10 cellular contexts compared by ENCODE assay signal in genomic region chrX:155028749-155029360, GRCh38. TPM values are rescaled to one million over a fixed set of nuclear protein-coding genes. Genes with fewer than 3 reads are reported as not detected.
DNase-seq lines count a peak whose midpoint lies in the region; ATAC-seq and TF ChIP-seq lines count a peak whose summit lies in the region.
"Had no signal": no experiment of that assay in that cellular context is flagged by ENCODE, and none has a peak within 500 bp of the region (broad histone marks: within the 10 kb centered on the region; RNA-seq: fewer than 3 reads in every experiment).

No MANE protein-coding gene starts in this region.

- TF ChIP-seq CTCF in Calu3 (IDR thresholded peaks at IDR 0.05; ENCODE audit: unreplicated experiment) (no peak), body of pancreas (IDR thresholded peaks at IDR 0.05) (no peak)

- peaks cover 26% of the 10 kb centered on the region for H3K36me3 Mint-ChIP-seq in Calu3 (ENCODE audit: insufficient read depth, unreplicated experiment)
- H3K36me3 Mint-ChIP-seq in naive thymus-derived CD4-positive, alpha-beta T cell = peaks cover 0 to 3% (median 0%) of the 10 kb centered on the region in 5 donors
- H3K36me3 Mint-ChIP-seq: naive B cell had no signal

- peaks cover 18% of the 10 kb centered on the region for H3K4me1 ChIP-seq in body of pancreas
- peaks cover 4 to 12% of the 10 kb centered on the region in 2 donors for H3K4me1 ChIP-seq in naive thymus-derived CD4-positive, alpha-beta T cell (ENCODE audit: control insufficient read depth in 2 of 2, insufficient read depth in 2 of 2, low read length in 2 of 2)

- H3K4me3 Mint-ChIP-seq in Calu3 (ENCODE audit: low read depth, unreplicated experiment) = peak overlapping the region; percentile 32
- peak overlapping the region; percentile 21 to 91 (median 54) for H3K4me3 Mint-ChIP-seq in naive thymus-derived CD4-positive, alpha-beta T cell

- CTCF ChIA-PET in Calu3 (lab: Charles Lee) = no interaction called here
- CTCF ChIA-PET in naive thymus-derived CD4-positive, alpha-beta T cell (lab: Charles Lee) = no interaction called here

- POLR2A ChIA-PET in naive thymus-derived CD4-positive, alpha-beta T cell (lab: Charles Lee) = interaction anchor here (0.6 kb wide), 1 partner anchor 12 kb away, joined by 3 read pairs; no protein-coding TSS in a partner anchor

- TF ChIP-seq POLR2A in body of pancreas (IDR thresholded peaks at IDR 0.05) = peak in 2 of 3 donors; percentile 21 to 49

- no peaks in the 10 kb centered on the region for H3K9me3 ChIP-seq in body of pancreas
- no peaks in the 10 kb centered on the region for H3K9me3 ChIP-seq in naive thymus-derived CD4-positive, alpha-beta T cell (ENCODE audit: control insufficient read depth in 2 of 3, low read length in 3 of 3)
- H3K9me3 ChIP-seq: Peyer's patch had no signal

- WGBS in body of pancreas, 2 donors = 36 to 58% methylated on average over 2 of the region's 2 CpGs

- H3K27me3 Mint-ChIP-seq in Calu3 (ENCODE audit: unreplicated experiment) = no peaks in the 10 kb centered on the region
- peaks cover 0 to 9% (median 0%) of the 10 kb centered on the region in 5 donors for H3K27me3 Mint-ChIP-seq in naive thymus-derived CD4-positive, alpha-beta T cell
- H3K27me3 Mint-ChIP-seq: naive B cell had no signal

- peak overlapping the region; percentile 87 to 99 (median 96) for H3K27ac ChIP-seq in body of pancreas
- no peak overlapping the region for H3K27ac ChIP-seq in naive thymus-derived CD4-positive, alpha-beta T cell (ENCODE audit: low read depth, low read length)

- H3K27ac Mint-ChIP-seq in Calu3 (ENCODE audit: unreplicated experiment) = peak overlapping the region; percentile 76
- peak overlapping the region in 6 of 9 donors; percentile 71 to 95 (median 88) for H3K27ac Mint-ChIP-seq in naive thymus-derived CD4-positive, alpha-beta T cell

- no peaks in the 10 kb centered on the region for H3K36me3 ChIP-seq in body of pancreas (replicated peaks in 1 of 2; ENCODE audit: insufficient read depth in 1 of 2, low read depth in 2 of 2)
- peaks cover 0 to 3% (median 0%) of the 10 kb centered on the region in 3 experiments for H3K36me3 ChIP-seq in naive thymus-derived CD4-positive, alpha-beta T cell (ENCODE audit: control insufficient read depth in 2 of 3, insufficient read depth in 3 of 3, low read length in 3 of 3)
- H3K36me3 ChIP-seq: Peyer's patch had no signal

- no peaks in the 10 kb centered on the region for H3K27me3 ChIP-seq in body of pancreas
- H3K27me3 ChIP-seq in naive thymus-derived CD4-positive, alpha-beta T cell (ENCODE audit: control insufficient read depth in 2 of 2, insufficient read depth in 2 of 2, low read length in 2 of 2) = no peaks in the 10 kb centered on the region
- H3K27me3 ChIP-seq: Peyer's patch had no signal

- BruUV-seq in Calu3 (replicated peaks; lab: Mats Ljungman, UMichigan) = no TSS peak

- ATAC-seq in body of pancreas = no peak
- ATAC-seq in naive thymus-derived CD4-positive, alpha-beta T cell = no peak

- H3K4me1 Mint-ChIP-seq in Calu3 (ENCODE audit: low read depth, unreplicated experiment) = peaks cover 20% of the 10 kb centered on the region
- peaks cover 5 to 31% (median 27%) of the 10 kb centered on the region in 7 donors for H3K4me1 Mint-ChIP-seq in naive thymus-derived CD4-positive, alpha-beta T cell

- no peak for DNase-seq in Calu3
- peak; percentile 63 for DNase-seq in M059J (ENCODE audit: low read depth)
- DNase-seq in body of pancreas = peak in 1 of 4 donors; percentile 18
- no peak for DNase-seq in naive thymus-derived CD4-positive, alpha-beta T cell
- no peak for DNase-seq in activated CD4-positive, CD25-positive, alpha-beta regulatory T cell (lab: John Stamatoyannopoulos, UW)
- no peak for DNase-seq in NCI-H748 treated with DMSO at 0.1 percent for 48 hours (lab: John Stamatoyannopoulos, UW)
- no peak for DNase-seq in germinal center (ENCODE audit: low spot score)
- no peak for DNase-seq in DMS153 (lab: John Stamatoyannopoulos, UW)
- DNase-seq: naive B cell, Peyer's patch had no signal

- intact Hi-C loops in Calu3 (cut with micrococcal nuclease; ENCODE audit: unreplicated experiment) (loop anchor here (2.0 to 5.0 kb wide), 2 partner anchors 28 to 47 kb away; no protein-coding TSS in a partner anchor), body of pancreas (cut with DNase I) (no loop called here)
- intact Hi-C loops in naive thymus-derived CD4-positive, alpha-beta T cell (cut with micrococcal nuclease) = loop anchor here (5.0 to 10.0 kb wide), 2 partner anchors 158 to 634 kb away; partner anchors contain the start of gene RPL10 (in 1 of the 2)

- H3K9me3 Mint-ChIP-seq in Calu3 (ENCODE audit: low read depth, unreplicated experiment) = no peaks in the 10 kb centered on the region
- no peaks in the 10 kb centered on the region for H3K9me3 Mint-ChIP-seq in naive thymus-derived CD4-positive, alpha-beta T cell

- no peak overlapping the region for H3K4me3 ChIP-seq in body of pancreas
- H3K4me3 ChIP-seq in naive thymus-derived CD4-positive, alpha-beta T cell (ENCODE audit: low read length) = no peak overlapping the region

RNA-seq across cellular contexts. Expression of gene FUNDC2, which starts 2.2 kb away (rescaled TPM):
- total RNA-seq in Calu3 (2022) (33.5 and 45.4 TPM in 2 replicates), body of pancreas (10 to 100 TPM; 28.8 to 66.3 TPM)
- 88.9 and 139 TPM in 2 replicates for total RNA-seq in M059J (2014; rRNA removed; shearing (Covaris generic))
- 10 to 100 TPM; 42.0 to 58.7 (median 50.1) TPM for total RNA-seq in naive thymus-derived CD4-positive, alpha-beta T cell
- polyA plus RNA-seq in naive thymus-derived CD4-positive, alpha-beta T cell = 100 to 1,000 TPM; 160 to 184 TPM

RNA-seq across cellular contexts. Expression of gene F8, which starts 6.3 kb away (rescaled TPM):
- total RNA-seq in Calu3 (2022) = 1.6 and 2.2 TPM in 2 replicates
- total RNA-seq in M059J (2014; rRNA removed; shearing (Covaris generic)) = 5.3 and 9.3 TPM in 2 replicates
- 1 to 10 TPM; 5.7 to 9.2 TPM for total RNA-seq in body of pancreas
- 1 to 10 TPM in 3 of 5 experiments, under 1 TPM in 2; 0.61 to 5.7 (median 1.1) TPM for total RNA-seq in naive thymus-derived CD4-positive, alpha-beta T cell
- 1 to 10 TPM; 1.3 to 1.7 TPM for polyA plus RNA-seq in naive thymus-derived CD4-positive, alpha-beta T cell

RNA-seq across cellular contexts. Expression of gene CMC4, which starts 42.1 kb away (rescaled TPM):
- total RNA-seq in Calu3 (2022) (0.59 and 2.1 TPM in 2 replicates), body of pancreas (10 to 100 TPM in 1 of 2 donors, 1 to 10 TPM in 1; 8.9 to 20.5 TPM)
- total RNA-seq in M059J (2014; rRNA removed; shearing (Covaris generic)) = 46.7 and 57.6 TPM in 2 replicates
- total RNA-seq in naive thymus-derived CD4-positive, alpha-beta T cell = 1 to 10 TPM; 3.1 to 6.0 (median 5.1) TPM
- 10 to 100 TPM; 22.1 to 22.9 TPM for polyA plus RNA-seq in naive thymus-derived CD4-positive, alpha-beta T cell

RNA-seq across cellular contexts. Expression of gene MTCP1, which starts 42.1 kb away (rescaled TPM):
- total RNA-seq in Calu3 (2022) = 12.5 and 17.1 TPM in 2 replicates
- 3.8 and 11.6 TPM in 2 replicates for total RNA-seq in M059J (2014; rRNA removed; shearing (Covaris generic))
- 1 to 10 TPM; 2.6 to 3.0 TPM for total RNA-seq in body of pancreas
- 10 to 100 TPM; 10.3 to 21.5 (median 17.1) TPM for total RNA-seq in naive thymus-derived CD4-positive, alpha-beta T cell
- polyA plus RNA-seq in naive thymus-derived CD4-positive, alpha-beta T cell = 10 to 100 TPM; 33.7 to 35.2 TPM

RNA-seq across cellular contexts. Expression of gene BRCC3, which starts 42.5 kb away (rescaled TPM):
- total RNA-seq in Calu3 (2022) (35.9 and 36.2 TPM in 2 replicates), body of pancreas (1 to 10 TPM; 6.3 to 7.5 TPM)
- total RNA-seq in M059J (2014; rRNA removed; shearing (Covaris generic)) = 14.5 and 26.9 TPM in 2 replicates
- 10 to 100 TPM; 11.5 to 27.8 (median 15.2) TPM for total RNA-seq in naive thymus-derived CD4-positive, alpha-beta T cell
- 10 to 100 TPM; 18.0 to 22.2 TPM for polyA plus RNA-seq in naive thymus-derived CD4-positive, alpha-beta T cell
